ENCODE assay signal across 9 cellular contexts in the genomic region with DNA sequence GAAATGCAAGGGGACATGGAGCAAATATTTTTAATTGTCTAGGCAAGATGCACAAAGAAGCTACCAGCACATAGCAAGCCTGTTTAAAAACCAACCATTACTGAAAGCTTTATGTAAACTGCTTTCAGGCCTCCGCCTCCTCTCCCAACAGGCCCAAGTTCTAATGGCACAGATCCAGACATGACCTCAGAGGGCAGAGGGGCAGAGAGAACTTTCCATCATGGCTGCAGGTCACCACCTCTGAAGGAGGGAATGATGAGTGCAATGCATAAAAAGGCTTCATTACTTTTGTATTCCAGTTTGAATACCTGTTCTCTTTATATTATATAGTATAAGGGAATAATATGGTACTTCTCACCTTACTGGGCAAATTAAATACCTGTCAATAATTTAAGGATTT. TPM values are rescaled to one million over a fixed set of nuclear protein-coding genes. Genes with fewer than 3 reads are reported as not detected.
DNase-seq lines count a peak whose midpoint lies in the region; ATAC-seq, FAIRE-seq and TF ChIP-seq lines count a peak whose summit lies in the region.
"Had no signal": no experiment of that assay in that cellular context is flagged by ENCODE, and none has a peak within 500 bp of the region (broad histone marks: within the 10 kb centered on the region; RNA-seq: fewer than 3 reads in every experiment).

No MANE protein-coding gene starts in this region.

- H3K27ac Mint-ChIP-seq in naive thymus-derived CD8-positive, alpha-beta T cell, result peak overlapping the region in 8 of 10 donors; percentile 45 to 82 (median 64)

- CTCF ChIA-PET in A549 (lab: Yijun Ruan, JAX), result interaction anchor here (1.9 kb wide), 1 partner anchor 81 kb away, joined by 6 read pairs; no protein-coding TSS in a partner anchor
- CTCF ChIA-PET in SK-N-SH (lab: Yijun Ruan, JAX), result interaction anchor here (1.1 kb wide), 1 partner anchor 439 kb away, joined by 3 read pairs; no protein-coding TSS in a partner anchor

- H3K27ac ChIP-seq in A549 (peak overlapping the region in 1 of 2 experiments; percentile 55; a peak in 3 of 6 replicates), MM.1S (ENCODE audit: low read length) (peak overlapping the region; percentile 0; the same call in 1 of the 2 replicates), epithelial cell of prostate (peak overlapping the region; percentile 26), SK-N-SH (ENCODE audit: low read depth in 2 of 2, low read length in 1 of 2) (0 out of 4 replicates have a peak overlapping the region, but pooled peaks of 1 of the 2 experiments have one; percentile 9)
- H3K27ac ChIP-seq: SJSA1 had no signal

- no peak overlapping the region for H3K4me3 Mint-ChIP-seq in naive thymus-derived CD8-positive, alpha-beta T cell

- peaks cover 12 to 94% (median 40%) of the 10 kb centered on the region in 3 donors for H3K36me3 Mint-ChIP-seq in naive thymus-derived CD8-positive, alpha-beta T cell

- TF ChIP-seq EP300 in A549 (IDR thresholded peaks at IDR 0.05) (no peak), SK-N-SH (IDR thresholded peaks at IDR 0.05; ENCODE audit: borderline replicate concordance in 1 of 2, low read depth in 1 of 2, low read length in 1 of 2) (no peak)

- H3K9me3 Mint-ChIP-seq in naive thymus-derived CD8-positive, alpha-beta T cell, result no peaks in the 10 kb centered on the region

- peaks cover 18 to 60% (median 44%) of the 10 kb centered on the region in 4 donors for H3K4me1 Mint-ChIP-seq in naive thymus-derived CD8-positive, alpha-beta T cell

- H3K9me2 ChIP-seq in MM.1S (replicated peaks; ENCODE audit: insufficient read depth, low read length) (no peaks in the 10 kb centered on the region), SK-N-SH (no peaks in the 10 kb centered on the region)

- no peak for FAIRE-seq in A549 (lab: Jason Lieb, UNC)

- TF ChIP-seq POLR2A in A549 (IDR thresholded peaks at IDR 0.05; ENCODE audit: low read length), result no peak

- H3K9ac ChIP-seq in MM.1S (ENCODE audit: low read length) (no peak overlapping the region), SK-N-SH (no peak overlapping the region)

- H3K4me3 ChIP-seq in A549 (no peak overlapping the region), MM.1S (ENCODE audit: low read length) (no peak overlapping the region), SK-N-SH (ENCODE audit: low read depth in 2 of 2, low read length in 1 of 2) (no peak overlapping the region)
- H3K4me3 ChIP-seq: SJSA1 had no signal

- H4K20me1 ChIP-seq in MM.1S (ENCODE audit: insufficient read depth, low read length), result peaks cover 24% of the 10 kb centered on the region
- H4K20me1 ChIP-seq in SK-N-SH (ENCODE audit: insufficient read depth), result peaks cover 38% of the 10 kb centered on the region

- H3K4me2 ChIP-seq in A549, result peak overlapping the region; percentile 12; the same call in 1 of the 3 replicates
- H3K4me2 ChIP-seq in MM.1S (ENCODE audit: low read depth, low read length), result no peak overlapping the region
- H3K4me2 ChIP-seq in SK-N-SH, result no peak overlapping the region

- ATAC-seq in A549, result peak; percentile 35 to 54; a peak in 1 of 6 replicates
- ATAC-seq in naive thymus-derived CD8-positive, alpha-beta T cell, result peak in 1 of 2 donors; percentile 16
- ATAC-seq in activated CD4-positive, CD25-positive, alpha-beta regulatory T cell treated with anti-CD3 and anti-CD28 coated beads, Interleukin-2, amount 50 U/mL, for 24 hours, result no peak
- ATAC-seq in HG02938 (IDR thresholded peaks at IDR 0.05; ENCODE audit: unreplicated experiment), result no peak

- WGBS in A549 (ENCODE audit: missing lambda C conversion rate), result 100% methylated on average over 1 of the region's 1 CpG
- WGBS in SK-N-SH (ENCODE audit: low lambda C conversion rate), result 100% methylated on average over 1 of the region's 1 CpG

- H3K79me2 ChIP-seq in MM.1S (ENCODE audit: low read length) (peaks cover 86% of the 10 kb centered on the region), SK-N-SH (ENCODE audit: insufficient read depth) (peaks cover 36% of the 10 kb centered on the region; the same call in 1 of the 2 replicates)

- no peaks in the 10 kb centered on the region for H3K9me3 ChIP-seq in A549
- no peaks in the 10 kb centered on the region for H3K9me3 ChIP-seq in MM.1S (replicated peaks; ENCODE audit: insufficient read depth, low read length)
- H3K9me3 ChIP-seq in SK-N-SH, result no peaks in the 10 kb centered on the region
- H3K9me3 ChIP-seq: SJSA1 had no signal

- no peaks in the 10 kb centered on the region for H3K27me3 Mint-ChIP-seq in naive thymus-derived CD8-positive, alpha-beta T cell

- DNase-seq in A549 (ENCODE audit: low read depth in 1 of 2, low spot score in 1 of 2) (peak in 1 of 2 experiments; percentile 40), MM.1S (no peak), epithelial cell of prostate (ENCODE audit: low read depth, low spot score) (no peak), NCI-H146 (lab: John Stamatoyannopoulos, UW) (no peak), SK-N-SH (no peak)
- no peak for DNase-seq in naive thymus-derived CD8-positive, alpha-beta T cell

- H3K36me3 ChIP-seq in MM.1S (replicated peaks; ENCODE audit: insufficient read depth, low read length) (peaks cover 54% of the 10 kb centered on the region), SK-N-SH (replicated peaks in 1 of 2; ENCODE audit: control insufficient read depth in 1 of 2, insufficient read depth in 2 of 2, low read length in 1 of 2) (peaks cover 60 to 80% of the 10 kb centered on the region in 2 experiments)

- H2AFZ ChIP-seq in MM.1S (ENCODE audit: low read length) (no peak overlapping the region), SK-N-SH (ENCODE audit: low read depth) (no peak overlapping the region)

- POLR2A ChIA-PET in A549 (lab: Yijun Ruan, JAX), result interaction anchor here (0.8 kb wide), 1 partner anchor 208 kb away, joined by 6 read pairs; no protein-coding TSS in a partner anchor
- POLR2A ChIA-PET in naive thymus-derived CD8-positive, alpha-beta T cell (lab: Charles Lee), result interaction anchor here (1.1 to 5.9 kb wide), 3 partner anchors 8 to 11 kb away, joined by 3 to 35 read pairs (median 13); no protein-coding TSS in a partner anchor
- POLR2A ChIA-PET in SK-N-SH (lab: Yijun Ruan, JAX), result no interaction called here

- TF ChIP-seq CTCF in A549 (IDR thresholded peaks at IDR 0.05) (no peak), MM.1S (IDR thresholded peaks at IDR 0.05; ENCODE audit: low read length) (no peak), SK-N-SH (IDR thresholded peaks at IDR 0.05) (no peak)

- H3F3A ChIP-seq in MM.1S (ENCODE audit: insufficient read depth, low read length) (peaks cover 24% of the 10 kb centered on the region), SK-N-SH (replicated peaks; ENCODE audit: insufficient read depth) (peaks cover 7% of the 10 kb centered on the region)

- TF ChIP-seq RAD21 in A549 (conservative IDR thresholded peaks at IDR 0.05 in 1 of 2, IDR thresholded peaks at IDR 0.05 in 1 of 2) (no peak), SK-N-SH (IDR thresholded peaks at IDR 0.05; ENCODE audit: low read length) (no peak)

- H3K4me1 ChIP-seq in A549 (peaks cover 35% of the 10 kb centered on the region), MM.1S (ENCODE audit: low read length) (peaks cover 17% of the 10 kb centered on the region; the same call in 1 of the 2 replicates), SK-N-SH (ENCODE audit: control insufficient read depth in 1 of 2, insufficient read depth in 2 of 2, low read depth in 1 of 2, low read length in 1 of 2) (peaks cover 0 to 8% of the 10 kb centered on the region in 2 experiments; a peak in 1 of 4 replicates)

- H3K27me3 ChIP-seq in MM.1S (replicated peaks; ENCODE audit: insufficient read depth, low read length) (no peaks in the 10 kb centered on the region), SK-N-SH (ENCODE audit: insufficient read depth) (no peaks in the 10 kb centered on the region)
- H3K27me3 ChIP-seq: SJSA1 had no signal

TF ChIP-seq in A549, 52 proteins besides CTCF, POLR2A, EP300 and RAD21 (continues in another document):
- TF ChIP-seq FOXS1 (CRISPR knock-in tag; IDR thresholded peaks at IDR 0.05) (no peak), EHMT2 (IDR thresholded peaks at IDR 0.05; ENCODE audit: low read depth) (no peak)

TF ChIP-seq in SK-N-SH, 30 proteins besides CTCF, POLR2A, EP300 and RAD21 (continues in another document):
- TF ChIP-seq CHD2 (IDR thresholded peaks at IDR 0.05; ENCODE audit: low read length, partially characterized antibody), result no peak

RNA-seq across cellular contexts. Expression of a gene that starts 15.2 kb away (rescaled TPM):
- polyA plus RNA-seq in A549 (2011; rRNA removed), result 266 and 292 TPM in 2 replicates
- 91.8 and 104 TPM in 2 replicates for polyA plus RNA-seq in A549 (2012; cell fraction: cytosol; rRNA removed)
- polyA plus RNA-seq in A549 (2012; cell fraction: nucleus; rRNA removed), result 360 and 460 TPM in 2 replicates
- polyA plus RNA-seq in A549 (2017; fragmentation: RNase III; extraction: RNeasy Plus Mini Kit Qiagen cat#74134 plus additional on column Dnase treatment), result 117 to 120 TPM (median 117 TPM) in 3 replicates
- 315 and 394 TPM in 2 replicates for polyA minus RNA-seq in A549 (2011; rRNA and poly(A)+ RNA removed)
- 1,000 to 10,000 TPM; 1,031 to 1,044 TPM for total RNA-seq in naive thymus-derived CD8-positive, alpha-beta T cell
- polyA plus RNA-seq in naive thymus-derived CD8-positive, alpha-beta T cell, result 10 to 100 TPM; 27.3 to 38.7 (median 28.2) TPM
- polyA plus RNA-seq in SK-N-SH (2012; rRNA removed), result 111 and 178 TPM in 2 replicates
- polyA plus RNA-seq in SK-N-SH (2012; cell fraction: cytosol; rRNA removed), result 76.6 and 90.6 TPM in 2 replicates
- polyA plus RNA-seq in SK-N-SH (2012; cell fraction: nucleus; rRNA removed), result 338 and 400 TPM in 2 replicates

RNA-seq across cellular contexts. Expression of a gene that starts 23.0 kb away (rescaled TPM):
- polyA plus RNA-seq in A549 (2011; rRNA removed), result 32.8 and 38.7 TPM in 2 replicates
- 8.9 and 10.4 TPM in 2 replicates for polyA plus RNA-seq in A549 (2012; cell fraction: cytosol; rRNA removed)
- polyA plus RNA-seq in A549 (2012; cell fraction: nucleus; rRNA removed), result 4.9 and 5.1 TPM in 2 replicates
- polyA plus RNA-seq in A549 (2017; fragmentation: RNase III; extraction: RNeasy Plus Mini Kit Qiagen cat#74134 plus additional on column Dnase treatment), result 11.0 to 14.2 TPM (median 12.2 TPM) in 3 replicates
- 12.0 and 12.6 TPM in 2 replicates for polyA minus RNA-seq in A549 (2011; rRNA and poly(A)+ RNA removed)
- not detected for total RNA-seq in naive thymus-derived CD8-positive, alpha-beta T cell
- under 1 TPM in 2 of 3 donors, not detected in 1; 0.11 to 0.28 TPM for polyA plus RNA-seq in naive thymus-derived CD8-positive, alpha-beta T cell
- 16.5 and 17.1 TPM in 2 replicates for polyA plus RNA-seq in SK-N-SH (2012; rRNA removed)
- polyA plus RNA-seq in SK-N-SH (2012; cell fraction: cytosol; rRNA removed), result 17.9 and 19.3 TPM in 2 replicates
- 7.7 and 13.2 TPM in 2 replicates for polyA plus RNA-seq in SK-N-SH (2012; cell fraction: nucleus; rRNA removed)

RNA-seq across cellular contexts. Expression of a gene that starts 35.9 kb away (rescaled TPM):
- polyA plus RNA-seq in A549 (2011; rRNA removed) (not detected in 2 replicates), A549 (2017; fragmentation: RNase III; extraction: RNeasy Plus Mini Kit Qiagen cat#74134 plus additional on column Dnase treatment) (0.05 to 0.12 TPM in 2 of 3 replicates, not detected in the other), SK-N-SH (2012; rRNA removed) (not detected in 2 replicates)
- 0.01 and 0.03 TPM in 2 replicates for polyA plus RNA-seq in A549 (2012; cell fraction: cytosol; rRNA removed)
- polyA plus RNA-seq in A549 (2012; cell fraction: nucleus; rRNA removed), result 0.07 and 0.09 TPM in 2 replicates
- polyA minus RNA-seq in A549 (2011; rRNA and poly(A)+ RNA removed), result not detected in 2 replicates
- total RNA-seq in naive thymus-derived CD8-positive, alpha-beta T cell, result not detected
- polyA plus RNA-seq in naive thymus-derived CD8-positive, alpha-beta T cell, result not detected
- polyA plus RNA-seq in SK-N-SH (2012; cell fraction: cytosol; rRNA removed), result not detected in 2 replicates
- not detected in 2 replicates for polyA plus RNA-seq in SK-N-SH (2012; cell fraction: nucleus; rRNA removed)
- total RNA-seq: SJSA1 had no signal

Comparison
In these comparisons a context has a peak if more than half of its experiments do, and no peak if none do; other contexts are left out.
1. ATAC-seq: peak in A549 (2 of 2); none in activated CD4-positive, CD25-positive, alpha-beta regulatory T cell treated with anti-CD3 and anti-CD28 coated beads, Interleukin-2, amount 50 U/mL, for 24 hours (0 of 2) and HG02938 (single experiment).
2. RNA of a gene that starts 23.0 kb away (polyA plus RNA-seq): 4.9 to 38.7 TPM in A549 and 7.7 to 19.3 TPM in SK-N-SH; 0.11 to 0.28 TPM in naive thymus-derived CD8-positive, alpha-beta T cell; every median in the first group is over 4 times any median in the second.